8 cellular contexts compared by ENCODE assay signal in genomic region chrX:53435997-53436396, GRCh38. TPM values are rescaled to one million over a fixed set of nuclear protein-coding genes. Genes with fewer than 3 reads are reported as not detected.
DNase-seq lines count a peak whose midpoint lies in the region; ATAC-seq and TF ChIP-seq lines count a peak whose summit lies in the region.

No MANE protein-coding gene starts in this region.

- H3K9me3 Mint-ChIP-seq in endothelial cell (ENCODE audit: unreplicated experiment) (no peaks in the 10 kb centered on the region), nephron (peaks cover 7% of the 10 kb centered on the region)

- TF ChIP-seq CTCF in HL-60 (IDR thresholded peaks at IDR 0.05; ENCODE audit: insufficient read depth, low read length) (peak; percentile 61), endothelial cell (IDR thresholded peaks at IDR 0.05; ENCODE audit: unreplicated experiment) (peak; percentile 57), nephron (IDR thresholded peaks at IDR 0.05; ENCODE audit: unreplicated experiment in 3 of 3) (peak; percentile 61 to 74 (median 61))

- H3K27ac ChIP-seq in HL-60 (replicated peaks): no peak overlapping the region

- ATAC-seq in GM19438 (IDR thresholded peaks at IDR 0.05; ENCODE audit: low read depth, unreplicated experiment): peak; percentile 88

- H3K27me3 Mint-ChIP-seq in endothelial cell (ENCODE audit: unreplicated experiment) (peaks cover 5% of the 10 kb centered on the region), nephron (ENCODE audit: low read depth) (peaks cover 9% of the 10 kb centered on the region)

- H3K4me3 Mint-ChIP-seq in endothelial cell (ENCODE audit: unreplicated experiment): no peak overlapping the region
- H3K4me3 Mint-ChIP-seq in nephron: peak overlapping the region in 1 of 3 experiments; percentile 37

- H3K27me3 ChIP-seq in HL-60 (ENCODE audit: insufficient read depth, poor library complexity, severe bottlenecking): no peaks in the 10 kb centered on the region

- no peak overlapping the region for H3K27ac Mint-ChIP-seq in endothelial cell (ENCODE audit: unreplicated experiment)
- H3K27ac Mint-ChIP-seq in nephron: no peak overlapping the region

- DNase-seq in COLO668 (lab: John Stamatoyannopoulos, UW; ENCODE audit: unreplicated experiment) (peak; percentile 51), HL-60 (ENCODE audit: low read depth in 1 of 2, low spot score in 1 of 2) (peak in 1 of 2 experiments; percentile 77), NOMO-1 treated with dmso at 0.1 percent for 144 hours (lab: John Stamatoyannopoulos, UW; ENCODE audit: unreplicated experiment) (peak; percentile 23), endothelial cell (ENCODE audit: low spot score) (peak; percentile 51), ureter (ENCODE audit: low spot score) (peak; percentile 73)
- peak; percentile 26 for DNase-seq in activated CD8-positive, alpha-beta memory T cell treated with anti-CD3 and anti-CD28 coated beads, Interleukin-2, amount 50 U/mL, for 1 hour (ENCODE audit: extremely low read depth)

- H3K4me1 Mint-ChIP-seq in endothelial cell (ENCODE audit: unreplicated experiment): peaks cover 15% of the 10 kb centered on the region
- H3K4me1 Mint-ChIP-seq in nephron: peaks cover 16% of the 10 kb centered on the region

- no peak overlapping the region for H3K4me3 ChIP-seq in HL-60 (replicated peaks; ENCODE audit: insufficient read depth, low read length)

- H3K36me3 Mint-ChIP-seq in endothelial cell (ENCODE audit: low read depth, unreplicated experiment): no peaks in the 10 kb centered on the region
- peaks cover 9% of the 10 kb centered on the region for H3K36me3 Mint-ChIP-seq in nephron (ENCODE audit: low read depth)

RNA-seq across cellular contexts. Expression of gene HSD17B10, which starts 1.8 kb away (rescaled TPM):
- total RNA-seq in endothelial cell (ENCODE audit: unreplicated experiment) (81.1 TPM), ureter (92.0 TPM)

RNA-seq across cellular contexts. Expression of gene RIBC1, which starts 13.3 kb away (rescaled TPM):
- total RNA-seq in endothelial cell (ENCODE audit: unreplicated experiment) (0.97 TPM), ureter (1.2 TPM)

RNA-seq across cellular contexts. Expression of gene SMC1A, which starts 13.5 kb away (rescaled TPM):
- total RNA-seq in endothelial cell (ENCODE audit: unreplicated experiment): 55.6 TPM
- 76.4 TPM for total RNA-seq in ureter
